17 cellular contexts compared by ENCODE assay signal in the genomic region with DNA sequence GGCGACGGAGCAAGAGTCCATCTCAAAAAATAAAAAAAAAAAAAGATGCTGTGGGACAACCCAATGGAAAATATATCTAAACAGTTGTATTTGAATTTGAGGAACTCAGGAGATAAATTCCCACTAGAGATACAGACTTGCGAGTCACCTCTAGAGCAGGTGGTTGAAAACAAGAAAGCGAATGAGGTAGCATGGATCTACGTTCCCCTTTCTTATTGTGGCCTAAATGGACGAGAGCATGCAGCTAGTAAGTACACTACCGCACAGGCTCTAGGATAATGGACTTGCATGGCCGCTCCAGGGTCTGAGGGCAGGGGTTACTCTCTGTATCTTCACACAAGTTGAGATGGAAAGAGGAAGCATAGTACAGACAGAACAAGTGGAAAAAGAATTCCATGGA.
DNase-seq lines count a peak whose midpoint lies in the region; ATAC-seq, FAIRE-seq and TF ChIP-seq lines count a peak whose summit lies in the region.
"Had no signal": no experiment of that assay in that cellular context is flagged by ENCODE, and none has a peak within 500 bp of the region (broad histone marks: within the 10 kb centered on the region; RNA-seq: fewer than 3 reads in every experiment).

No MANE protein-coding gene starts in this region.

- intact Hi-C loops in PC-3 (cut with micrococcal nuclease), result no loop called here

- POLR2A ChIA-PET in PC-3 (lab: Charles Lee; ENCODE audit: unreplicated experiment), result no interaction called here

- no peaks in the 10 kb centered on the region for H3K27me3 ChIP-seq in PC-3 (ENCODE audit: low read length)
- no peaks in the 10 kb centered on the region for H3K27me3 ChIP-seq in astrocyte (ENCODE audit: insufficient read depth, low read length)

- H3K9me2 ChIP-seq in PC-3 (replicated peaks; ENCODE audit: low read length), result no peaks in the 10 kb centered on the region

- FAIRE-seq in astrocyte (lab: Jason Lieb, UNC), result no peak
- FAIRE-seq: A204.1, GM12878, HepG2 had no signal

- no peak overlapping the region for H2AFZ ChIP-seq in PC-3 (ENCODE audit: low read length)
- H2AFZ ChIP-seq in astrocyte (ENCODE audit: low read depth, low read length), result no peak overlapping the region

- H3K79me2 ChIP-seq in PC-3 (ENCODE audit: low read length) (no peaks in the 10 kb centered on the region), astrocyte (ENCODE audit: insufficient read depth, low read length) (no peaks in the 10 kb centered on the region)

- H3K27ac ChIP-seq in PC-3 (ENCODE audit: low read length) (peak overlapping the region; percentile 88; the same call in 1 of the 2 replicates), astrocyte (ENCODE audit: low read depth, low read length) (no peak overlapping the region)
- H3K27ac ChIP-seq: C4-2B had no signal

- H3K36me3 Mint-ChIP-seq in astrocyte (ENCODE audit: low read depth, unreplicated experiment) (no peaks in the 10 kb centered on the region), neural crest cell (ENCODE audit: low read depth) (no peaks in the 10 kb centered on the region)

- H3K9me3 ChIP-seq in PC-3 (ENCODE audit: low read length) (no peaks in the 10 kb centered on the region), astrocyte (ENCODE audit: insufficient read depth, low read depth, low read length) (no peaks in the 10 kb centered on the region)

- TF ChIP-seq CTCF in PC-3 (conservative IDR thresholded peaks at IDR 0.05; ENCODE audit: low read depth, low read length) (no peak), astrocyte (IDR thresholded peaks at IDR 0.05; ENCODE audit: insufficient read depth, low read depth, low read length) (no peak), neural crest cell (conservative IDR thresholded peaks at IDR 0.05) (no peak)

- BruUV-seq in PC-3 (replicated peaks; lab: Mats Ljungman, UMichigan), result no TSS peak

- H3K27ac Mint-ChIP-seq in astrocyte (ENCODE audit: unreplicated experiment) (peak overlapping the region; percentile 75), neural crest cell (ENCODE audit: unreplicated experiment) (peak overlapping the region; percentile 16)
- H3K27ac Mint-ChIP-seq: CD4-positive, alpha-beta T cell; H9 had no signal

- no peaks in the 10 kb centered on the region for H4K20me1 ChIP-seq in PC-3 (ENCODE audit: low read length)
- H4K20me1 ChIP-seq in astrocyte (ENCODE audit: insufficient read depth, low read length), result no peaks in the 10 kb centered on the region

- no peaks in the 10 kb centered on the region for H3K27me3 Mint-ChIP-seq in astrocyte (ENCODE audit: low read depth, unreplicated experiment)
- no peaks in the 10 kb centered on the region for H3K27me3 Mint-ChIP-seq in neural crest cell (ENCODE audit: low read depth)
- H3K27me3 Mint-ChIP-seq: CD4-positive, alpha-beta T cell had no signal

- H3K4me3 ChIP-seq in PC-3 (ENCODE audit: low read length) (no peak overlapping the region), astrocyte (ENCODE audit: insufficient read depth, low read depth, low read length) (no peak overlapping the region)
- H3K4me3 ChIP-seq: GM12878 had no signal

- H3K36me3 ChIP-seq in PC-3 (ENCODE audit: low read depth, low read length) (no peaks in the 10 kb centered on the region), astrocyte (ENCODE audit: insufficient read depth, low read length) (no peaks in the 10 kb centered on the region)

- H3K9ac ChIP-seq in PC-3 (ENCODE audit: low read length) (no peak overlapping the region), astrocyte (ENCODE audit: low read length) (no peak overlapping the region)

- CTCF ChIA-PET in PC-3 (lab: Charles Lee), result no interaction called here

- H3K4me1 ChIP-seq in PC-3 (ENCODE audit: insufficient read depth, low read length), result peaks cover 42% of the 10 kb centered on the region
- H3K4me1 ChIP-seq in astrocyte (ENCODE audit: insufficient read depth, low read length), result peaks cover 29% of the 10 kb centered on the region

- H3K4me3 Mint-ChIP-seq in astrocyte (ENCODE audit: unreplicated experiment) (no peak overlapping the region), neural crest cell (no peak overlapping the region)
- H3K4me3 Mint-ChIP-seq: CD4-positive, alpha-beta T cell; H9 had no signal

- H3K4me2 ChIP-seq in PC-3 (ENCODE audit: low read length) (no peak overlapping the region), astrocyte (ENCODE audit: low read length) (no peak overlapping the region)

- H3F3A ChIP-seq in PC-3 (ENCODE audit: low read length, unreplicated experiment), result peaks cover 22% of the 10 kb centered on the region

- no peak for ATAC-seq in PC-3
- ATAC-seq: GM12878, HepG2 had no signal

- H3K9me3 Mint-ChIP-seq in astrocyte (ENCODE audit: unreplicated experiment) (no peaks in the 10 kb centered on the region), neural crest cell (peaks cover 7% of the 10 kb centered on the region)
- H3K9me3 Mint-ChIP-seq: CD4-positive, alpha-beta T cell had no signal

- H3K4me1 Mint-ChIP-seq in astrocyte (ENCODE audit: low read depth, unreplicated experiment), result peaks cover 21% of the 10 kb centered on the region
- H3K4me1 Mint-ChIP-seq in neural crest cell, result peaks cover 25% of the 10 kb centered on the region

- in situ Hi-C loops in G401 (cut with HindIII; ENCODE audit: low sequenced_read_pairs), result no loop called here

- no peak for DNase-seq in PC-3
- DNase-seq in astrocyte (ENCODE audit: low read depth), result no peak
- no peak for DNase-seq in neural crest cell (ENCODE audit: low read depth, low spot score)
- DNase-seq in AG08395 (ENCODE audit: low spot score), result no peak
- DNase-seq in putamen (ENCODE audit: low spot score), result no peak
- no peak for DNase-seq in G401 (ENCODE audit: low spot score)
- DNase-seq: ACHN; AML-193; Caco-2; CD4-positive, alpha-beta T cell; DMS79 treated with DMSO at 0.1 percent for 48 hours; GOT3; H9 had no signal
